Comparison of ENCODE assay signal across 32 cellular contexts in genomic region chr16:27098366-27099050, GRCh38. TPM values are rescaled to one million over a fixed set of nuclear protein-coding genes. Genes with fewer than 3 reads are reported as not detected.
"Had no signal": no experiment of that assay in that cellular context is flagged by ENCODE, and none has a peak within 500 bp of the region (broad histone marks: within the 10 kb centered on the region; RNA-seq: fewer than 3 reads in every experiment).

No MANE protein-coding gene starts in this region.

- ATAC-seq: activated CD8-positive, alpha-beta T cell treated with anti-CD3 and anti-CD28 coated beads for 36 hours; activated T-cell treated with anti-CD3 and anti-CD28 coated beads, Interleukin-2, amount 50 U/mL, for 4 hours had no signal

- H3K36me3 Mint-ChIP-seq: activated naive CD4-positive, alpha-beta T cell treated with anti-CD3 and anti-CD28 coated beads, Interleukin-2, amount 50 U/mL, for 24 hours; activated naive CD8-positive, alpha-beta T cell treated with anti-CD3 and anti-CD28 coated beads, Interleukin-2, amount 10 ng/mL, durations not matched to agents 7 days and 5 days had no signal

- DNase-seq: activated CD4-positive, alpha-beta T cell treated with anti-CD3 and anti-CD28 coated beads, Interleukin-2, amount 10 ng/mL, durations not matched to agents 24 days and 14 days; activated CD4-positive, alpha-beta T cell treated with anti-CD3 and anti-CD28 coated beads, Interleukin-2, amount 50 U/mL, for 4 hours; activated CD8-positive, alpha-beta T cell treated with anti-CD3 and anti-CD28 coated beads for 36 hours; activated naive CD4-positive, alpha-beta T cell treated with Interleukin-2 at 50 U/mL for 16 hours; activated naive CD8-positive, alpha-beta T cell treated with anti-CD3 and anti-CD28 coated beads, Interleukin-2, amount 10 ng/mL, durations not matched to agents 7 days and 5 days; activated T-cell treated with anti-CD3 and anti-CD28 coated beads for 4 hours; activated T-cell treated with anti-CD3 and anti-CD28 coated beads, Interleukin-2, amount 50 U/mL, for 4 hours; MM.1S; MV-4-11; NCI-H1092; NCI-H1436 treated with DMSO at 0.1 percent for 48 hours; NCI-H1694 treated with DMSO at 0.1 percent for 48 hours; NCI-H2029; NCI-H345; NCI-H524 treated with DMSO at 0.1 percent for 48 hours; NK-92 treated with Interleukin-12 subunit alpha and Interleukin-12 subunit beta, amount 100 ng/mL, for 24 hours; PC-9; SHP77; SK-N-SH had no signal

- H3K4me3 Mint-ChIP-seq: activated CD4-positive, alpha-beta T cell treated with anti-CD3 and anti-CD28 coated beads, Interleukin-2, amount 10 ng/mL, durations not matched to agents 24 days and 14 days; activated CD8-positive, alpha-beta T cell treated with anti-CD3 and anti-CD28 coated beads for 36 hours; activated naive CD4-positive, alpha-beta T cell treated with anti-CD3 and anti-CD28 coated beads, Interleukin-2, amount 50 U/mL, for 24 hours; activated naive CD8-positive, alpha-beta T cell treated with anti-CD3 and anti-CD28 coated beads, Interleukin-2, amount 10 ng/mL, durations not matched to agents 7 days and 5 days; activated T-cell treated with anti-CD3 and anti-CD28 coated beads, Interleukin-2, amount 50 U/mL, for 4 hours; activated T-helper 1 cell treated with anti-CD3 and anti-CD28 coated beads, Interleukin-12 subunit alpha, Interleukin-12 subunit beta, Interleukin-2, Interleukin-4 antibody, amounts not matched to agents 30 ng/mL and 10 ng/mL and 1 ng/mL, durations not matched to agents 14 hours and 24 hours and 36 hours; IgD-negative memory B cell; T-helper 1 cell treated with Interleukin-12 subunit alpha and Interleukin-12 subunit beta and Interleukin-4 antibody, amounts not matched to agents 30 μg/mL and 1 μg/mL, for 36 hours; T-helper 2 cell treated with Interferon-gamma antibody and Interleukin-4, amounts not matched to agents 5 μg/mL and 100 μg/mL, for 36 hours had no signal

- H3K4me1 Mint-ChIP-seq: activated CD4-positive, alpha-beta T cell treated with anti-CD3 and anti-CD28 coated beads, Interleukin-2, amount 10 ng/mL, durations not matched to agents 24 days and 14 days; activated naive CD4-positive, alpha-beta T cell treated with anti-CD3 and anti-CD28 coated beads, Interleukin-2, amount 50 U/mL, for 24 hours; activated naive CD8-positive, alpha-beta T cell treated with anti-CD3 and anti-CD28 coated beads, Interleukin-2, amount 10 ng/mL, durations not matched to agents 7 days and 5 days; IgD-negative memory B cell had no signal

- H3K4me3 ChIP-seq: ascending aorta, cardiac muscle cell, PC-9, SJCRH30 had no signal

- H3K9me3 Mint-ChIP-seq: activated CD4-positive, alpha-beta T cell treated with anti-CD3 and anti-CD28 coated beads, Interleukin-2, amount 10 ng/mL, durations not matched to agents 24 days and 14 days; activated CD8-positive, alpha-beta T cell treated with anti-CD3 and anti-CD28 coated beads for 36 hours; activated naive CD4-positive, alpha-beta T cell treated with anti-CD3 and anti-CD28 coated beads, Interleukin-2, amount 50 U/mL, for 24 hours; activated T-helper 1 cell treated with anti-CD3 and anti-CD28 coated beads, Interleukin-12 subunit alpha, Interleukin-12 subunit beta, Interleukin-2, Interleukin-4 antibody, amounts not matched to agents 30 ng/mL and 10 ng/mL and 1 ng/mL, durations not matched to agents 14 hours and 24 hours and 36 hours; T-helper 1 cell treated with Interleukin-12 subunit alpha and Interleukin-12 subunit beta and Interleukin-4 antibody, amounts not matched to agents 30 μg/mL and 1 μg/mL, for 36 hours; T-helper 2 cell treated with Interferon-gamma antibody and Interleukin-4, amounts not matched to agents 5 μg/mL and 100 μg/mL, for 36 hours had no signal

- H3K27ac Mint-ChIP-seq: activated CD4-positive, alpha-beta T cell treated with anti-CD3 and anti-CD28 coated beads, Interleukin-2, amount 10 ng/mL, durations not matched to agents 24 days and 14 days; activated CD8-positive, alpha-beta T cell treated with anti-CD3 and anti-CD28 coated beads for 36 hours; activated naive CD4-positive, alpha-beta T cell treated with anti-CD3 and anti-CD28 coated beads, Interleukin-2, amount 50 U/mL, for 24 hours; activated naive CD8-positive, alpha-beta T cell treated with anti-CD3 and anti-CD28 coated beads, Interleukin-2, amount 10 ng/mL, durations not matched to agents 7 days and 5 days; activated T-helper 1 cell treated with anti-CD3 and anti-CD28 coated beads, Interleukin-12 subunit alpha, Interleukin-12 subunit beta, Interleukin-2, Interleukin-4 antibody, amounts not matched to agents 30 ng/mL and 10 ng/mL and 1 ng/mL, durations not matched to agents 14 hours and 24 hours and 36 hours; IgD-negative memory B cell; T-helper 1 cell treated with Interleukin-12 subunit alpha and Interleukin-12 subunit beta and Interleukin-4 antibody, amounts not matched to agents 30 μg/mL and 1 μg/mL, for 36 hours; T-helper 2 cell treated with Interferon-gamma antibody and Interleukin-4, amounts not matched to agents 5 μg/mL and 100 μg/mL, for 36 hours had no signal

- H3K27ac ChIP-seq: ascending aorta, cardiac muscle cell, KMS-11, PC-9, RWPE1, SJCRH30 had no signal

RNA-seq across cellular contexts. Expression of gene C16orf82, which starts 31.8 kb away (rescaled TPM):
- total RNA-seq: activated CD4-positive, alpha-beta T cell treated with anti-CD3 and anti-CD28 coated beads, Interleukin-2, amount 10 ng/mL, durations not matched to agents 24 days and 14 days; activated CD8-positive, alpha-beta memory T cell treated with anti-CD3 and anti-CD28 coated beads for 36 hours; activated CD8-positive, alpha-beta T cell treated with anti-CD3 and anti-CD28 coated beads for 36 hours; activated naive CD8-positive, alpha-beta T cell treated with anti-CD3 and anti-CD28 coated beads, Interleukin-2, amount 10 ng/mL, durations not matched to agents 7 days and 5 days; activated T-cell treated with anti-CD3 and anti-CD28 coated beads, Interleukin-2, amount 50 U/mL, for 4 hours; activated T-helper 1 cell treated with anti-CD3 and anti-CD28 coated beads, Interleukin-12 subunit alpha, Interleukin-12 subunit beta, Interleukin-2, Interleukin-4 antibody, amounts not matched to agents 30 ng/mL and 10 ng/mL and 1 ng/mL, durations not matched to agents 14 hours and 24 hours and 36 hours; ascending aorta; cardiac muscle cell; LHCN-M2; NCI-H460; PC-9; SJCRH30 had no signal
